Comparison of ENCODE assay signal across 9 cellular contexts in genomic region chr1:107829083-107829771, GRCh38.
A peak's percentile ranks its signal among the peaks of the same experiment; 100 is the strongest.
DNase-seq lines count a peak whose midpoint lies in the region; ATAC-seq, FAIRE-seq and TF ChIP-seq lines count a peak whose summit lies in the region.
"Had no signal": no experiment of that assay in that cellular context is flagged by ENCODE, and none has a peak within 500 bp of the region (broad histone marks: within the 10 kb centered on the region; RNA-seq: fewer than 3 reads in every experiment).

No MANE protein-coding gene starts in this region.

- TF ChIP-seq CTCF in DND-41 (IDR thresholded peaks at IDR 0.05; ENCODE audit: borderline replicate concordance, extremely low read depth, low read length, poor library complexity, severe bottlenecking) (no peak), GM20000 (IDR thresholded peaks at IDR 0.05; ENCODE audit: extremely low read depth, missing control alignments) (no peak), hepatocyte (IDR thresholded peaks at IDR 0.05; ENCODE audit: poor library complexity) (no peak)

- in situ Hi-C loops in HAP-1 (cut with MboI; ENCODE audit: low sequenced_read_pairs) = no loop called here

- DNase-seq in DND-41 (peak; percentile 66), SJCRH30 (peak; percentile 11 to 66), GM19240 (ENCODE audit: insufficient read length, low spot score) (no peak), GM20000 (ENCODE audit: low spot score) (no peak), hepatocyte (ENCODE audit: low spot score) (no peak), HAP-1 (ENCODE audit: low spot score in 2 of 2) (no peak)
- DNase-seq: stimulated activated CD4-positive, alpha-beta T cell treated with anti-CD3 and anti-CD28 coated beads, Interleukin-15, amount 100 ng/mL, for 24 hours had no signal

- H3K4me1 ChIP-seq in DND-41 (ENCODE audit: insufficient read depth, low read length) (peaks cover 86% of the 10 kb centered on the region), SJCRH30 (peaks cover 16% of the 10 kb centered on the region), hepatocyte (ENCODE audit: insufficient read depth) (no peaks in the 10 kb centered on the region), HAP-1 (no peaks in the 10 kb centered on the region)

- FAIRE-seq in islet of Langerhans (lab: Jason Lieb, UNC) = peak; percentile 94

- H3K9me2 ChIP-seq in hepatocyte (replicated peaks; ENCODE audit: insufficient read depth) = no peaks in the 10 kb centered on the region

- no peaks in the 10 kb centered on the region for H4K20me1 ChIP-seq in DND-41 (ENCODE audit: insufficient read depth, low read length)
- no peaks in the 10 kb centered on the region for H4K20me1 ChIP-seq in hepatocyte (ENCODE audit: insufficient read depth, poor library complexity, severe bottlenecking)

- H3K27me3 ChIP-seq in DND-41 (ENCODE audit: insufficient read depth, low read length, poor library complexity) = no peaks in the 10 kb centered on the region
- H3K27me3 ChIP-seq in SJCRH30 = no peaks in the 10 kb centered on the region
- no peaks in the 10 kb centered on the region for H3K27me3 ChIP-seq in hepatocyte
- H3K27me3 ChIP-seq in HAP-1 (ENCODE audit: low read depth) = no peaks in the 10 kb centered on the region

- H2AFZ ChIP-seq in DND-41 (ENCODE audit: low read depth, low read length) (no peak overlapping the region), hepatocyte (no peak overlapping the region)

- H3K36me3 ChIP-seq in DND-41 (ENCODE audit: insufficient read depth, low read length) (peaks cover 3% of the 10 kb centered on the region; the same call in 1 of the 2 replicates), SJCRH30 (no peaks in the 10 kb centered on the region), hepatocyte (replicated peaks; ENCODE audit: insufficient read depth, low read depth) (no peaks in the 10 kb centered on the region), HAP-1 (replicated peaks) (no peaks in the 10 kb centered on the region)

- H3K79me2 ChIP-seq in DND-41 (ENCODE audit: insufficient read depth, low read length) (peaks cover 77% of the 10 kb centered on the region), hepatocyte (no peaks in the 10 kb centered on the region)

- H3K9ac ChIP-seq in DND-41 (ENCODE audit: low read depth, low read length) = peak overlapping the region; percentile 44

- H3K4me2 ChIP-seq in DND-41 (ENCODE audit: insufficient read depth, low read length) (peak overlapping the region; percentile 61), hepatocyte (no peak overlapping the region)

- H3K4me3 ChIP-seq in DND-41 (ENCODE audit: low read depth in 1 of 2, low read length in 2 of 2) = peak overlapping the region in 1 of 2 experiments; percentile 38; a peak in 2 of 4 replicates
- H3K4me3 ChIP-seq in SJCRH30 = no peak overlapping the region
- H3K4me3 ChIP-seq in hepatocyte = no peak overlapping the region
- H3K4me3 ChIP-seq in HAP-1 = no peak overlapping the region

- ATAC-seq in DND-41 (ENCODE audit: insufficient read depth, low read depth) = peak; percentile 93
- peak; percentile 47 for ATAC-seq in HG03442 (IDR thresholded peaks at IDR 0.05; ENCODE audit: unreplicated experiment)

- peak overlapping the region; percentile 93 for H3K27ac ChIP-seq in DND-41 (ENCODE audit: low read length)
- peak overlapping the region; percentile 23 for H3K27ac ChIP-seq in SJCRH30
- H3K27ac ChIP-seq in hepatocyte = no peak overlapping the region

- H3K9me3 ChIP-seq in DND-41 (ENCODE audit: insufficient read depth, low read length, severe bottlenecking) (no peaks in the 10 kb centered on the region), SJCRH30 (replicated peaks) (no peaks in the 10 kb centered on the region), hepatocyte (ENCODE audit: low read depth) (no peaks in the 10 kb centered on the region), HAP-1 (no peaks in the 10 kb centered on the region)

Comparison
In these comparisons a context has a peak if more than half of its experiments do, and no peak if none do; other contexts are left out.
1. DNase-seq: peak in DND-41 (single experiment) and SJCRH30 (2 of 2); none in GM19240 (single experiment), GM20000 (single experiment), hepatocyte (single experiment) and HAP-1 (0 of 2).